ENCODE assay signal across 10 cellular contexts in genomic region chrX:54640721-54641120, GRCh38.
DNase-seq lines count a peak whose midpoint lies in the region; ATAC-seq and TF ChIP-seq lines count a peak whose summit lies in the region.
"Had no signal": no experiment of that assay in that cellular context is flagged by ENCODE, and none has a peak within 500 bp of the region (broad histone marks: within the 10 kb centered on the region; RNA-seq: fewer than 3 reads in every experiment).

No MANE protein-coding gene starts in this region.

- peak overlapping the region; percentile 23 to 94 for H3K4me3 Mint-ChIP-seq in activated T-cell treated with anti-CD3 and anti-CD28 coated beads, Interleukin-2, amount 50 U/mL, for 72 hours
- no peak overlapping the region for H3K4me3 Mint-ChIP-seq in activated CD4-positive, alpha-beta memory T cell treated with anti-CD3 and anti-CD28 coated beads for 36 hours
- peak overlapping the region in 2 of 5 donors; percentile 30 to 60 for H3K4me3 Mint-ChIP-seq in immature natural killer cell

- peak overlapping the region; percentile 88 for H3K27ac ChIP-seq in suprapubic skin

- TF ChIP-seq POLR2A in suprapubic skin (IDR thresholded peaks at IDR 0.05), result no peak

- CTCF ChIA-PET in activated CD4-positive, alpha-beta memory T cell treated with anti-CD3 and anti-CD28 coated beads for 36 hours (lab: Charles Lee), result interaction anchor here (0.8 to 1.8 kb wide), 4 partner anchors 112 to 1323 kb away, joined by 3 to 10 read pairs (median 3); no protein-coding TSS in a partner anchor

- peaks cover 5% of the 10 kb centered on the region for H3K4me1 ChIP-seq in suprapubic skin

- intact Hi-C loops in activated CD4-positive, alpha-beta memory T cell treated with anti-CD3 and anti-CD28 coated beads for 36 hours (cut with micrococcal nuclease), result loop anchor here (5.0 kb wide), 1 partner anchor 147 kb away; no protein-coding TSS in a partner anchor

- H3K27me3 Mint-ChIP-seq in activated T-cell treated with anti-CD3 and anti-CD28 coated beads, Interleukin-2, amount 50 U/mL, for 72 hours (ENCODE audit: low read depth), result no peaks in the 10 kb centered on the region
- no peaks in the 10 kb centered on the region for H3K27me3 Mint-ChIP-seq in activated CD4-positive, alpha-beta memory T cell treated with anti-CD3 and anti-CD28 coated beads for 36 hours
- H3K27me3 Mint-ChIP-seq in immature natural killer cell (ENCODE audit: low read depth in 3 of 3), result peaks cover 2 to 5% (median 4%) of the 10 kb centered on the region in 3 donors

- 54% methylated on average over 9 of the region's 9 CpGs for WGBS in suprapubic skin

- H3K4me3 ChIP-seq in suprapubic skin, result no peak overlapping the region

- H3K36me3 ChIP-seq in suprapubic skin, result no peaks in the 10 kb centered on the region

- H3K27me3 ChIP-seq in suprapubic skin, result no peaks in the 10 kb centered on the region

- POLR2A ChIA-PET in activated CD4-positive, alpha-beta memory T cell treated with anti-CD3 and anti-CD28 coated beads for 36 hours (lab: Charles Lee), result interaction anchor here (1.5 to 1.6 kb wide), 2 partner anchors 108 to 359 kb away, joined by 3 to 7 read pairs; partner anchors contain the start of gene APEX2

- ATAC-seq in activated T-cell treated with anti-CD3 and anti-CD28 coated beads, Interleukin-2, amount 50 U/mL, for 72 hours (replicated peaks in 1 of 2), result no peak

- H3K9me3 ChIP-seq in suprapubic skin, result no peaks in the 10 kb centered on the region

- no peak for TF ChIP-seq EP300 in suprapubic skin (IDR thresholded peaks at IDR 0.05)

- no peaks in the 10 kb centered on the region for H3K9me3 Mint-ChIP-seq in activated T-cell treated with anti-CD3 and anti-CD28 coated beads, Interleukin-2, amount 50 U/mL, for 72 hours
- peaks cover 3% of the 10 kb centered on the region for H3K9me3 Mint-ChIP-seq in activated CD4-positive, alpha-beta memory T cell treated with anti-CD3 and anti-CD28 coated beads for 36 hours
- no peaks in the 10 kb centered on the region for H3K9me3 Mint-ChIP-seq in immature natural killer cell

- TF ChIP-seq CTCF in suprapubic skin (IDR thresholded peaks at IDR 0.05), result no peak

- H3K27ac Mint-ChIP-seq in activated T-cell treated with anti-CD3 and anti-CD28 coated beads, Interleukin-2, amount 50 U/mL, for 72 hours, result no peak overlapping the region
- peak overlapping the region; percentile 99 for H3K27ac Mint-ChIP-seq in activated CD4-positive, alpha-beta memory T cell treated with anti-CD3 and anti-CD28 coated beads for 36 hours
- H3K27ac Mint-ChIP-seq in immature natural killer cell, result peak overlapping the region in 4 of 6 donors; percentile 60 to 99 (median 96)

- no peaks in the 10 kb centered on the region for H3K4me1 Mint-ChIP-seq in activated T-cell treated with anti-CD3 and anti-CD28 coated beads, Interleukin-2, amount 50 U/mL, for 72 hours (ENCODE audit: low read depth)
- peaks cover 5% of the 10 kb centered on the region for H3K4me1 Mint-ChIP-seq in activated CD4-positive, alpha-beta memory T cell treated with anti-CD3 and anti-CD28 coated beads for 36 hours (ENCODE audit: low read depth)
- H3K4me1 Mint-ChIP-seq in immature natural killer cell, result peaks cover 9 to 13% of the 10 kb centered on the region in 2 donors

- no peak for DNase-seq in activated T-cell treated with anti-CD3 and anti-CD28 coated beads, Interleukin-2, amount 50 U/mL, for 72 hours
- DNase-seq in activated T-cell treated with anti-CD3 and anti-CD28 coated beads, Interleukin-2, amount 50 U/mL, for 1 hour, result no peak
- DNase-seq in activated CD4-positive, alpha-beta memory T cell treated with anti-CD3 and anti-CD28 coated beads for 36 hours, result no peak
- DNase-seq in immature natural killer cell (no peak), suprapubic skin (ENCODE audit: low spot score in 2 of 2) (no peak), DMS114 treated with DMSO at 0.1 percent for 48 hours (lab: John Stamatoyannopoulos, UW; ENCODE audit: unreplicated experiment) (no peak), DMS153 (lab: John Stamatoyannopoulos, UW) (no peak), nucleus accumbens (lab: John Stamatoyannopoulos, UW) (no peak)
- DNase-seq: activated CD4-positive, alpha-beta T cell treated with anti-CD3 and anti-CD28 coated beads, Interleukin-2, amount 50 U/mL, for 48 hours; COR-L47 had no signal

- H3K36me3 Mint-ChIP-seq in activated T-cell treated with anti-CD3 and anti-CD28 coated beads, Interleukin-2, amount 50 U/mL, for 72 hours (ENCODE audit: insufficient read depth in 2 of 2), result peaks cover 0 to 3% of the 10 kb centered on the region in 2 donors
- no peaks in the 10 kb centered on the region for H3K36me3 Mint-ChIP-seq in activated CD4-positive, alpha-beta memory T cell treated with anti-CD3 and anti-CD28 coated beads for 36 hours
- H3K36me3 Mint-ChIP-seq in immature natural killer cell, result no peaks in the 10 kb centered on the region
